1 cellular context compared by ENCODE assay signal in the genomic region with DNA sequence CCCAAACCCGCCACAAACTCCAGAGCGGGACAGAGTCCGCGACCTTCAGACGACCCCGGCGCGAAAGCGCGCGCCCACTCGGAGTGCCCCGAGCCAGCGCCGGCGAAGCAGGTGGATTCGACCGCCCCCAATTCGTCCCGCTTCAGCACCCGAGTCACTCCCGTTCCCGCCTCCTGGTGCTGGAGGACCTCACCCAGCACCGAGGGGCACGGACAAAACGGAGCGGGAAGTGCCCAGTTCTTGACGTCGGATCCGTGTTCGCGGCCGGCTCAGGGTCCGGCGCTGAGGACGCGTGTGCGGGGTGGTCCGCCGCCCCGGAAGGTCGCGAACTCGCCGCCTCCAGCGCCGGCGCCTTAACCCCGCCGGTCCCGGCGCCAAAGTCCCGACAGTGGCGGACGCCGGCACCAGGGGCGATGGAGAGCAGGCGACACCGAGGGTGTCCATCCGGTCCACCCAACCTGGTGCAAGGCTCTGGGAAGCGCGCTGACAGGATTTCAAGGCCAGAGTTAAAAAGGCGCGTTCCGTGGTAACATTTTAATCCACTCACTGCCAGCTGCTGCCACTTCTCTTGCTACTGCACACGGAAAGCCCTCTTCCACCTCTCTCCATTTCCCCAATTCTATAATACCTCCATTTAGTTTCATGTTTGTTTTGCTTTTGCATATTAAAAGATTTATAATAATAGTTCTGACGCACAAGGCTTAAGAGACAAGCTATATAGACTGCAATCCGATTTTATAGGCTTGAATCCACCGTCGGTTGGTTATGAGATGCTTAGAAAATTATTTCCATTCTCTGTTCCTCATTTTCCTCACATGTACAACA.
TF ChIP-seq lines count a peak whose summit lies in the region.

No MANE protein-coding gene starts in this region.

TF ChIP-seq in SK-N-SH, 30 proteins besides CTCF, POLR2A, EP300 and RAD21 (continued from another document):
- TF ChIP-seq, protein P1, sequence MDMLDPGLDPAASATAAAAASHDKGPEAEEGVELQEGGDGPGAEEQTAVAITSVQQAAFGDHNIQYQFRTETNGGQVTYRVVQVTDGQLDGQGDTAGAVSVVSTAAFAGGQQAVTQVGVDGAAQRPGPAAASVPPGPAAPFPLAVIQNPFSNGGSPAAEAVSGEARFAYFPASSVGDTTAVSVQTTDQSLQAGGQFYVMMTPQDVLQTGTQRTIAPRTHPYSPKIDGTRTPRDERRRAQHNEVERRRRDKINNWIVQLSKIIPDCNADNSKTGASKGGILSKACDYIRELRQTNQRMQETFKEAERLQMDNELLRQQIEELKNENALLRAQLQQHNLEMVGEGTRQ (IDR thresholded peaks at IDR 0.05; ENCODE audit: borderline replicate concordance, low read depth, low read length): no peak
- TF ChIP-seq, protein P2, sequence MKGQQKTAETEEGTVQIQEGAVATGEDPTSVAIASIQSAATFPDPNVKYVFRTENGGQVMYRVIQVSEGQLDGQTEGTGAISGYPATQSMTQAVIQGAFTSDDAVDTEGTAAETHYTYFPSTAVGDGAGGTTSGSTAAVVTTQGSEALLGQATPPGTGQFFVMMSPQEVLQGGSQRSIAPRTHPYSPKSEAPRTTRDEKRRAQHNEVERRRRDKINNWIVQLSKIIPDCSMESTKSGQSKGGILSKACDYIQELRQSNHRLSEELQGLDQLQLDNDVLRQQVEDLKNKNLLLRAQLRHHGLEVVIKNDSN (IDR thresholded peaks at IDR 0.05; ENCODE audit: borderline replicate concordance, low read depth): no peak
- TF ChIP-seq MEF2A (IDR thresholded peaks at IDR 0.05; ENCODE audit: borderline replicate concordance, low read depth): no peak
- TF ChIP-seq, protein P3, sequence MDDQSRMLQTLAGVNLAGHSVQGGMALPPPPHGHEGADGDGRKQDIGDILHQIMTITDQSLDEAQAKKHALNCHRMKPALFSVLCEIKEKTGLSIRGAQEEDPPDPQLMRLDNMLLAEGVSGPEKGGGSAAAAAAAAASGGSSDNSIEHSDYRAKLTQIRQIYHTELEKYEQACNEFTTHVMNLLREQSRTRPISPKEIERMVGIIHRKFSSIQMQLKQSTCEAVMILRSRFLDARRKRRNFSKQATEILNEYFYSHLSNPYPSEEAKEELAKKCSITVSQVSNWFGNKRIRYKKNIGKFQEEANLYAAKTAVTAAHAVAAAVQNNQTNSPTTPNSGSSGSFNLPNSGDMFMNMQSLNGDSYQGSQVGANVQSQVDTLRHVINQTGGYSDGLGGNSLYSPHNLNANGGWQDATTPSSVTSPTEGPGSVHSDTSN (IDR thresholded peaks at IDR 0.05): no peak
- no peak for TF ChIP-seq TAF1 (IDR thresholded peaks at IDR 0.05; ENCODE audit: borderline replicate concordance, low read depth, low read length)
- no peak for TF ChIP-seq FOSL2 (IDR thresholded peaks at IDR 0.05; ENCODE audit: borderline replicate concordance, low read depth)
- TF ChIP-seq TCF12 (IDR thresholded peaks at IDR 0.05): no peak
- no peak for TF ChIP-seq RXRA (IDR thresholded peaks at IDR 0.05; ENCODE audit: borderline replicate concordance, low read depth)
- TF ChIP-seq, protein P4, sequence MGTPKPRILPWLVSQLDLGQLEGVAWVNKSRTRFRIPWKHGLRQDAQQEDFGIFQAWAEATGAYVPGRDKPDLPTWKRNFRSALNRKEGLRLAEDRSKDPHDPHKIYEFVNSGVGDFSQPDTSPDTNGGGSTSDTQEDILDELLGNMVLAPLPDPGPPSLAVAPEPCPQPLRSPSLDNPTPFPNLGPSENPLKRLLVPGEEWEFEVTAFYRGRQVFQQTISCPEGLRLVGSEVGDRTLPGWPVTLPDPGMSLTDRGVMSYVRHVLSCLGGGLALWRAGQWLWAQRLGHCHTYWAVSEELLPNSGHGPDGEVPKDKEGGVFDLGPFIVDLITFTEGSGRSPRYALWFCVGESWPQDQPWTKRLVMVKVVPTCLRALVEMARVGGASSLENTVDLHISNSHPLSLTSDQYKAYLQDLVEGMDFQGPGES (IDR thresholded peaks at IDR 0.05; ENCODE audit: low read depth, low read length): no peak
- TF ChIP-seq, protein P5, sequence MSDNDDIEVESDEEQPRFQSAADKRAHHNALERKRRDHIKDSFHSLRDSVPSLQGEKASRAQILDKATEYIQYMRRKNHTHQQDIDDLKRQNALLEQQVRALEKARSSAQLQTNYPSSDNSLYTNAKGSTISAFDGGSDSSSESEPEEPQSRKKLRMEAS (IDR thresholded peaks at IDR 0.05; ENCODE audit: low read depth): no peak
- no peak for TF ChIP-seq SMC3 (IDR thresholded peaks at IDR 0.05; ENCODE audit: low read depth, low read length)
- TF ChIP-seq MXI1 (IDR thresholded peaks at IDR 0.05; ENCODE audit: low read depth, low read length): no peak
- TF ChIP-seq, protein P6, sequence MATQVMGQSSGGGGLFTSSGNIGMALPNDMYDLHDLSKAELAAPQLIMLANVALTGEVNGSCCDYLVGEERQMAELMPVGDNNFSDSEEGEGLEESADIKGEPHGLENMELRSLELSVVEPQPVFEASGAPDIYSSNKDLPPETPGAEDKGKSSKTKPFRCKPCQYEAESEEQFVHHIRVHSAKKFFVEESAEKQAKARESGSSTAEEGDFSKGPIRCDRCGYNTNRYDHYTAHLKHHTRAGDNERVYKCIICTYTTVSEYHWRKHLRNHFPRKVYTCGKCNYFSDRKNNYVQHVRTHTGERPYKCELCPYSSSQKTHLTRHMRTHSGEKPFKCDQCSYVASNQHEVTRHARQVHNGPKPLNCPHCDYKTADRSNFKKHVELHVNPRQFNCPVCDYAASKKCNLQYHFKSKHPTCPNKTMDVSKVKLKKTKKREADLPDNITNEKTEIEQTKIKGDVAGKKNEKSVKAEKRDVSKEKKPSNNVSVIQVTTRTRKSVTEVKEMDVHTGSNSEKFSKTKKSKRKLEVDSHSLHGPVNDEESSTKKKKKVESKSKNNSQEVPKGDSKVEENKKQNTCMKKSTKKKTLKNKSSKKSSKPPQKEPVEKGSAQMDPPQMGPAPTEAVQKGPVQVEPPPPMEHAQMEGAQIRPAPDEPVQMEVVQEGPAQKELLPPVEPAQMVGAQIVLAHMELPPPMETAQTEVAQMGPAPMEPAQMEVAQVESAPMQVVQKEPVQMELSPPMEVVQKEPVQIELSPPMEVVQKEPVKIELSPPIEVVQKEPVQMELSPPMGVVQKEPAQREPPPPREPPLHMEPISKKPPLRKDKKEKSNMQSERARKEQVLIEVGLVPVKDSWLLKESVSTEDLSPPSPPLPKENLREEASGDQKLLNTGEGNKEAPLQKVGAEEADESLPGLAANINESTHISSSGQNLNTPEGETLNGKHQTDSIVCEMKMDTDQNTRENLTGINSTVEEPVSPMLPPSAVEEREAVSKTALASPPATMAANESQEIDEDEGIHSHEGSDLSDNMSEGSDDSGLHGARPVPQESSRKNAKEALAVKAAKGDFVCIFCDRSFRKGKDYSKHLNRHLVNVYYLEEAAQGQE (IDR thresholded peaks at IDR 0.05; ENCODE audit: low read depth, low read length): no peak
